In genomic region chr1:45394342-45394741, GRCh38 we compare ENCODE assay signal across 2 cellular contexts.
TF ChIP-seq lines count a peak whose summit lies in the region.

No MANE protein-coding gene starts in this region.

TF ChIP-seq in liver, 16 proteins besides CTCF, POLR2A, EP300 and RAD21:
- TF ChIP-seq, protein P1, sequence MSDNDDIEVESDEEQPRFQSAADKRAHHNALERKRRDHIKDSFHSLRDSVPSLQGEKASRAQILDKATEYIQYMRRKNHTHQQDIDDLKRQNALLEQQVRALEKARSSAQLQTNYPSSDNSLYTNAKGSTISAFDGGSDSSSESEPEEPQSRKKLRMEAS (IDR thresholded peaks at IDR 0.05): no peak
- TF ChIP-seq, protein P2, sequence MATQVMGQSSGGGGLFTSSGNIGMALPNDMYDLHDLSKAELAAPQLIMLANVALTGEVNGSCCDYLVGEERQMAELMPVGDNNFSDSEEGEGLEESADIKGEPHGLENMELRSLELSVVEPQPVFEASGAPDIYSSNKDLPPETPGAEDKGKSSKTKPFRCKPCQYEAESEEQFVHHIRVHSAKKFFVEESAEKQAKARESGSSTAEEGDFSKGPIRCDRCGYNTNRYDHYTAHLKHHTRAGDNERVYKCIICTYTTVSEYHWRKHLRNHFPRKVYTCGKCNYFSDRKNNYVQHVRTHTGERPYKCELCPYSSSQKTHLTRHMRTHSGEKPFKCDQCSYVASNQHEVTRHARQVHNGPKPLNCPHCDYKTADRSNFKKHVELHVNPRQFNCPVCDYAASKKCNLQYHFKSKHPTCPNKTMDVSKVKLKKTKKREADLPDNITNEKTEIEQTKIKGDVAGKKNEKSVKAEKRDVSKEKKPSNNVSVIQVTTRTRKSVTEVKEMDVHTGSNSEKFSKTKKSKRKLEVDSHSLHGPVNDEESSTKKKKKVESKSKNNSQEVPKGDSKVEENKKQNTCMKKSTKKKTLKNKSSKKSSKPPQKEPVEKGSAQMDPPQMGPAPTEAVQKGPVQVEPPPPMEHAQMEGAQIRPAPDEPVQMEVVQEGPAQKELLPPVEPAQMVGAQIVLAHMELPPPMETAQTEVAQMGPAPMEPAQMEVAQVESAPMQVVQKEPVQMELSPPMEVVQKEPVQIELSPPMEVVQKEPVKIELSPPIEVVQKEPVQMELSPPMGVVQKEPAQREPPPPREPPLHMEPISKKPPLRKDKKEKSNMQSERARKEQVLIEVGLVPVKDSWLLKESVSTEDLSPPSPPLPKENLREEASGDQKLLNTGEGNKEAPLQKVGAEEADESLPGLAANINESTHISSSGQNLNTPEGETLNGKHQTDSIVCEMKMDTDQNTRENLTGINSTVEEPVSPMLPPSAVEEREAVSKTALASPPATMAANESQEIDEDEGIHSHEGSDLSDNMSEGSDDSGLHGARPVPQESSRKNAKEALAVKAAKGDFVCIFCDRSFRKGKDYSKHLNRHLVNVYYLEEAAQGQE (IDR thresholded peaks at IDR 0.05): no peak
- TF ChIP-seq, protein P3, sequence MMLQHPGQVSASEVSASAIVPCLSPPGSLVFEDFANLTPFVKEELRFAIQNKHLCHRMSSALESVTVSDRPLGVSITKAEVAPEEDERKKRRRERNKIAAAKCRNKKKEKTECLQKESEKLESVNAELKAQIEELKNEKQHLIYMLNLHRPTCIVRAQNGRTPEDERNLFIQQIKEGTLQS (IDR thresholded peaks at IDR 0.05): no peak

TF ChIP-seq in HepG2, 621 proteins besides CTCF, POLR2A, EP300 and RAD21 (continued from another document):
- TF ChIP-seq SRY (CRISPR knock-in tag; IDR thresholded peaks at IDR 0.05) (no peak), ZSCAN5A (CRISPR knock-in tag; IDR thresholded peaks at IDR 0.05; ENCODE audit: borderline replicate concordance) (no peak), KDM3A (CRISPR knock-in tag; IDR thresholded peaks at IDR 0.05; ENCODE audit: low read depth) (no peak), PHF5A (CRISPR knock-in tag; IDR thresholded peaks at IDR 0.05; ENCODE audit: low read depth, unreplicated experiment) (no peak), ZNF639 (CRISPR knock-in tag; conservative IDR thresholded peaks at IDR 0.05) (no peak), BATF2 (CRISPR knock-in tag; IDR thresholded peaks at IDR 0.05) (no peak), MED1 (CRISPR knock-in tag; IDR thresholded peaks at IDR 0.05) (no peak), SRSF9 (IDR thresholded peaks at IDR 0.05; ENCODE audit: borderline replicate concordance, insufficient read depth, low read depth, low read length, poor library complexity, severe bottlenecking) (no peak), ONECUT2 (CRISPR knock-in tag; IDR thresholded peaks at IDR 0.05) (no peak), ZSCAN9 (CRISPR knock-in tag; IDR thresholded peaks at IDR 0.05; ENCODE audit: borderline replicate concordance) (no peak), HOXD1 (CRISPR knock-in tag; IDR thresholded peaks at IDR 0.05) (no peak), ZNF441 (CRISPR knock-in tag; IDR thresholded peaks at IDR 0.05; ENCODE audit: borderline replicate concordance) (no peak), MBD4 (IDR thresholded peaks at IDR 0.05; ENCODE audit: borderline replicate concordance, low read length) (no peak)
- TF ChIP-seq, protein P4, sequence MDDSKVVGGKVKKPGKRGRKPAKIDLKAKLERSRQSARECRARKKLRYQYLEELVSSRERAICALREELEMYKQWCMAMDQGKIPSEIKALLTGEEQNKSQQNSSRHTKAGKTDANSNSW (CRISPR knock-in tag; IDR thresholded peaks at IDR 0.05; ENCODE audit: borderline replicate concordance): no peak
- TF ChIP-seq, protein P5, sequence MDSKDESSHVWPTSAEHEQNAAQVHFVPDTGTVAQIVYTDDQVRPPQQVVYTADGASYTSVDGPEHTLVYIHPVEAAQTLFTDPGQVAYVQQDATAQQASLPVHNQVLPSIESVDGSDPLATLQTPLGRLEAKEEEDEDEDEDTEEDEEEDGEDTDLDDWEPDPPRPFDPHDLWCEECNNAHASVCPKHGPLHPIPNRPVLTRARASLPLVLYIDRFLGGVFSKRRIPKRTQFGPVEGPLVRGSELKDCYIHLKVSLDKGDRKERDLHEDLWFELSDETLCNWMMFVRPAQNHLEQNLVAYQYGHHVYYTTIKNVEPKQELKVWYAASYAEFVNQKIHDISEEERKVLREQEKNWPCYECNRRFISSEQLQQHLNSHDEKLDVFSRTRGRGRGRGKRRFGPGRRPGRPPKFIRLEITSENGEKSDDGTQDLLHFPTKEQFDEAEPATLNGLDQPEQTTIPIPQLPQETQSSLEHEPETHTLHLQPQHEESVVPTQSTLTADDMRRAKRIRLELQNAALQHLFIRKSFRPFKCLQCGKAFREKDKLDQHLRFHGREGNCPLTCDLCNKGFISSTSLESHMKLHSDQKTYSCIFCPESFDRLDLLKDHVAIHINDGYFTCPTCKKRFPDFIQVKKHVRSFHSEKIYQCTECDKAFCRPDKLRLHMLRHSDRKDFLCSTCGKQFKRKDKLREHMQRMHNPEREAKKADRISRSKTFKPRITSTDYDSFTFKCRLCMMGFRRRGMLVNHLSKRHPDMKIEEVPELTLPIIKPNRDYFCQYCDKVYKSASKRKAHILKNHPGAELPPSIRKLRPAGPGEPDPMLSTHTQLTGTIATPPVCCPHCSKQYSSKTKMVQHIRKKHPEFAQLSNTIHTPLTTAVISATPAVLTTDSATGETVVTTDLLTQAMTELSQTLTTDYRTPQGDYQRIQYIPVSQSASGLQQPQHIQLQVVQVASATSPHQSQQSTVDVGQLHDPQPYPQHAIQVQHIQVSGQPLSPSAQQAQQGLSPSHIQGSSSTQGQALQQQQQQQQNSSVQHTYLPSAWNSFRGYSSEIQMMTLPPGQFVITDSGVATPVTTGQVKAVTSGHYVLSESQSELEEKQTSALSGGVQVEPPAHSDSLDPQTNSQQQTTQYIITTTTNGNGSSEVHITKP (CRISPR knock-in tag; IDR thresholded peaks at IDR 0.05; ENCODE audit: low read depth): no peak
- TF ChIP-seq, protein P6, sequence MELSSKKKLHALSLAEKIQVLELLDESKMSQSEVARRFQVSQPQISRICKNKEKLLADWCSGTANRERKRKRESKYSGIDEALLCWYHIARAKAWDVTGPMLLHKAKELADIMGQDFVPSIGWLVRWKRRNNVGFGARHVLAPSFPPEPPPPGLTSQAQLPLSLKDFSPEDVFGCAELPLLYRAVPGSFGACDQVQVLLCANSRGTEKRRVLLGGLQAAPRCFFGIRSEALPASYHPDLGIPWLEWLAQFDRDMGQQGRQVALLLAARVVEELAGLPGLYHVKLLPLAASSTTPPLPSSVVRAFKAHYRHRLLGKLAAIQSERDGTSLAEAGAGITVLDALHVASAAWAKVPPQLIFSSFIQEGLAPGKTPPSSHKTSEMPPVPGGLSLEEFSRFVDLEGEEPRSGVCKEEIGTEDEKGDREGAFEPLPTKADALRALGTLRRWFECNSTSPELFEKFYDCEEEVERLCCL (CRISPR knock-in tag; IDR thresholded peaks at IDR 0.05; ENCODE audit: borderline replicate concordance): no peak
TF ChIP-seq in HepG2: peak in this region for 0.
